Comparison of ENCODE assay signal across 17 cellular contexts in genomic region chr19:31296741-31297390, GRCh38. TPM values are rescaled to one million over a fixed set of nuclear protein-coding genes. Genes with fewer than 3 reads are reported as not detected.
DNase-seq lines count a peak whose midpoint lies in the region; ATAC-seq, FAIRE-seq and TF ChIP-seq lines count a peak whose summit lies in the region.
"Had no signal": no experiment of that assay in that cellular context is flagged by ENCODE, and none has a peak within 500 bp of the region (broad histone marks: within the 10 kb centered on the region; RNA-seq: fewer than 3 reads in every experiment).

No MANE protein-coding gene starts in this region.

- H2BK15ac ChIP-seq in IMR-90 (ENCODE audit: low read depth, low read length) = no peak overlapping the region

- H3K56ac ChIP-seq in IMR-90 (ENCODE audit: extremely low read depth, insufficient read depth, low read length) = no peak overlapping the region

- H3K27me3 ChIP-seq in right atrium auricular region (no peaks in the 10 kb centered on the region), IMR-90 (ENCODE audit: control insufficient read depth, insufficient read depth, low read length) (no peaks in the 10 kb centered on the region), sigmoid colon (no peaks in the 10 kb centered on the region)
- H3K27me3 ChIP-seq: BLaER1 had no signal

- H3K14ac ChIP-seq in IMR-90 (replicated peaks; ENCODE audit: low read depth, low read length) = no peak overlapping the region

- H3K79me1 ChIP-seq in IMR-90 (ENCODE audit: low read depth in 1 of 2, low read length in 2 of 2) = peaks cover 50 to 90% of the 10 kb centered on the region in 2 experiments

- no peak overlapping the region for H3K9ac ChIP-seq in IMR-90 (ENCODE audit: low read depth, low read length)
- H3K9ac ChIP-seq: BLaER1 had no signal

- peaks cover 83% of the 10 kb centered on the region for H4K20me1 ChIP-seq in IMR-90 (ENCODE audit: insufficient read depth, low read length)

- intact Hi-C loops in cardiac septum (cut with DNase I) (no loop called here), IMR-90 (cut with micrococcal nuclease) (no loop called here), sigmoid colon (cut with DNase I) (no loop called here)

- no peak overlapping the region for H2BK20ac ChIP-seq in IMR-90 (ENCODE audit: low read depth, low read length)

- no peak overlapping the region for H2BK5ac ChIP-seq in IMR-90 (ENCODE audit: low read depth, low read length, poor library complexity, severe bottlenecking)

- H3K36me3 ChIP-seq in right atrium auricular region (no peaks in the 10 kb centered on the region), IMR-90 (ENCODE audit: control insufficient read depth, insufficient read depth, low read length) (peaks cover 14% of the 10 kb centered on the region), sigmoid colon (no peaks in the 10 kb centered on the region)
- H3K36me3 ChIP-seq: BLaER1 had no signal

- H4K91ac ChIP-seq in IMR-90 (ENCODE audit: insufficient read depth, low read depth, low read length) = no peak overlapping the region

- BruUV-seq in IMR-90 (replicated peaks; lab: Mats Ljungman, UMichigan) = no TSS peak

- ATAC-seq in IMR-90 (ENCODE audit: low read depth) = no peak
- ATAC-seq: CD8-positive, alpha-beta T cell had no signal

- no peak overlapping the region for H2AK9ac ChIP-seq in IMR-90 (replicated peaks; ENCODE audit: low read depth, low read length, poor library complexity)

- no peak for FAIRE-seq in RCC 7860 (lab: Jason Lieb, UNC)
- FAIRE-seq: GM19239, H1 had no signal

- no peak overlapping the region for H3K4me3 ChIP-seq in right atrium auricular region
- H3K4me3 ChIP-seq in IMR-90 (ENCODE audit: insufficient read depth, low read depth, low read length) = no peak overlapping the region
- no peak overlapping the region for H3K4me3 ChIP-seq in sigmoid colon
- H3K4me3 ChIP-seq: BLaER1 had no signal

- no peak overlapping the region for H3K4me2 ChIP-seq in IMR-90 (ENCODE audit: low read depth, low read length)
- H3K4me2 ChIP-seq: BLaER1 had no signal

- no peak overlapping the region; a peak in 1 of 4 replicates for H4K8ac ChIP-seq in IMR-90 (ENCODE audit: low read depth in 2 of 2, low read length in 2 of 2)

- no peak overlapping the region for H3K4ac ChIP-seq in IMR-90 (ENCODE audit: low read depth, low read length)

- POLR2A ChIA-PET in IMR-90 (lab: Charles Lee; ENCODE audit: unreplicated experiment) = no interaction called here

- TF ChIP-seq POLR2A in IMR-90 (IDR thresholded peaks at IDR 0.05; ENCODE audit: low read depth, low read length) (no peak), sigmoid colon (IDR thresholded peaks at IDR 0.05) (no peak)

- H2BK120ac ChIP-seq in IMR-90 (ENCODE audit: low read depth, low read length) = no peak overlapping the region

- dilution Hi-C loops in IMR-90 (cut with HindIII; ENCODE audit: low sequenced_read_pairs, unreplicated experiment) = no loop called here

- no peak overlapping the region for H2AK5ac ChIP-seq in IMR-90 (ENCODE audit: low read depth, low read length)

- peak; percentile 51 for DNase-seq in cardiac septum (ENCODE audit: low spot score)
- no peak for DNase-seq in right atrium auricular region (ENCODE audit: low spot score)
- DNase-seq in IMR-90 = no peak
- DNase-seq in mesenteric fat pad (ENCODE audit: low spot score) = peak; percentile 57
- peak; percentile 52 for DNase-seq in sigmoid colon
- no peak for DNase-seq in anterior cingulate cortex (lab: John Stamatoyannopoulos, UW)
- DNase-seq in GM19238 (ENCODE audit: insufficient read length, low spot score) = no peak
- no peak for DNase-seq in RCC 7860 (ENCODE audit: low spot score)
- DNase-seq: 8988T; Calu3; CD8-positive, alpha-beta T cell; DMS79 treated with DMSO at 0.1 percent for 48 hours; GF-D8; H9 had no signal

- H2AFZ ChIP-seq in IMR-90 (replicated peaks; ENCODE audit: low read length, poor library complexity) = peak overlapping the region; percentile 40

- H3K27ac ChIP-seq in right atrium auricular region (no peak overlapping the region), IMR-90 (ENCODE audit: insufficient read depth, low read length) (no peak overlapping the region), sigmoid colon (no peak overlapping the region)
- H3K27ac ChIP-seq: BLaER1 had no signal

- CTCF ChIA-PET in IMR-90 (lab: Yijun Ruan, JAX) = interaction anchor here (0.5 kb wide), 1 partner anchor 1393 kb away, joined by 4 read pairs; no protein-coding TSS in a partner anchor

- no peak for TF ChIP-seq EP300 in sigmoid colon (IDR thresholded peaks at IDR 0.05)

- H4K5ac ChIP-seq in IMR-90 (ENCODE audit: low read depth, low read length) = no peak overlapping the region

- TF ChIP-seq CTCF in right atrium auricular region (IDR thresholded peaks at IDR 0.05) (no peak), IMR-90 (conservative IDR thresholded peaks at IDR 0.05; ENCODE audit: low read depth, low read length) (no peak), sigmoid colon (IDR thresholded peaks at IDR 0.05) (no peak)

- no peak overlapping the region for H3K18ac ChIP-seq in IMR-90 (ENCODE audit: low read depth, low read length)

- no peaks in the 10 kb centered on the region for H3K9me3 ChIP-seq in right atrium auricular region
- no peaks in the 10 kb centered on the region for H3K9me3 ChIP-seq in IMR-90 (ENCODE audit: control insufficient read depth, insufficient read depth, low read length)
- no peaks in the 10 kb centered on the region for H3K9me3 ChIP-seq in sigmoid colon
- H3K9me3 ChIP-seq: BLaER1 had no signal

- in situ Hi-C loops in IMR-90 (cut with MboI; ENCODE audit: low sequenced_read_pairs) = no loop called here

- 92% methylated on average over 2 of the region's 10 CpGs; no CpG with 5 or more reads in 1 of the 2 experiments for WGBS in IMR-90 (ENCODE audit: extremely low coverage in 2 of 2, insufficient read length in 1 of 2), 2 experiments
- WGBS in sigmoid colon, 2 donors = 86% methylated on average over 10 of the region's 10 CpGs

- TF ChIP-seq RAD21 in IMR-90 (IDR thresholded peaks at IDR 0.05; ENCODE audit: low read length) = no peak

- no peak overlapping the region for H3K23ac ChIP-seq in IMR-90 (ENCODE audit: low read depth, low read length)

- H3K4me1 ChIP-seq in right atrium auricular region (no peaks in the 10 kb centered on the region), IMR-90 (ENCODE audit: control insufficient read depth, insufficient read depth, low read length) (0 out of 2 replicates have a peak, but pooled peaks cover 2% of the 10 kb centered on the region), sigmoid colon (peaks cover 0 to 9% (median 4%) of the 10 kb centered on the region in 4 donors)
- H3K4me1 ChIP-seq: BLaER1 had no signal

- H3K9me1 ChIP-seq in IMR-90 (ENCODE audit: insufficient read depth, low read length) = peaks cover 23% of the 10 kb centered on the region

TF ChIP-seq in IMR-90, 13 proteins besides CTCF, POLR2A, EP300 and RAD21:
- no peak for TF ChIP-seq CEBPB (IDR thresholded peaks at IDR 0.05; ENCODE audit: low read depth, low read length)
- no peak for TF ChIP-seq RCOR1 (IDR thresholded peaks at IDR 0.05; ENCODE audit: insufficient replicate concordance, low read length)
- no peak for TF ChIP-seq MAFK (IDR thresholded peaks at IDR 0.05; ENCODE audit: low read depth, low read length)
- TF ChIP-seq MAZ (IDR thresholded peaks at IDR 0.05; ENCODE audit: borderline replicate concordance, low read depth, low read length) = no peak
- TF ChIP-seq USF2 (IDR thresholded peaks at IDR 0.05; ENCODE audit: low read depth, low read length) = no peak
- no peak for TF ChIP-seq CHD1 (IDR thresholded peaks at IDR 0.05; ENCODE audit: low read depth, low read length)
- no peak for TF ChIP-seq NFE2L2 (IDR thresholded peaks at IDR 0.05; ENCODE audit: low read depth, low read length)
- TF ChIP-seq FOS (IDR thresholded peaks at IDR 0.05; ENCODE audit: low read depth, low read length) = no peak
- TF ChIP-seq ELK1 (IDR thresholded peaks at IDR 0.05; ENCODE audit: borderline replicate concordance, low read depth, low read length) = no peak
- TF ChIP-seq SMC3 (IDR thresholded peaks at IDR 0.05; ENCODE audit: low read depth, low read length) = no peak
- no peak for TF ChIP-seq MXI1 (IDR thresholded peaks at IDR 0.05; ENCODE audit: borderline replicate concordance, low read depth, low read length)
- no peak for TF ChIP-seq BHLHE40 (IDR thresholded peaks at IDR 0.05; ENCODE audit: low read depth, low read length)
- no peak for TF ChIP-seq RFX5 (IDR thresholded peaks at IDR 0.05; ENCODE audit: low read depth, low read length)

RNA-seq across cellular contexts. Expression of gene TSHZ3, which starts 52.4 kb away (rescaled TPM):
- total RNA-seq in cardiac septum (5.2 TPM), right atrium auricular region (1 to 10 TPM; 3.9 to 5.6 TPM), IMR-90 (2012; rRNA removed) (7.8 and 8.1 TPM in 2 replicates), mesenteric fat pad (12.6 TPM), sigmoid colon (10 to 100 TPM; 16.1 to 27.7 (median 21.2) TPM)
- polyA plus RNA-seq in IMR-90 (2012; rRNA removed) (12.6 and 13.0 TPM in 2 replicates), sigmoid colon (1 to 10 TPM in 2 of 3 donors, under 1 TPM in 1; 0.46 to 2.6 (median 1.2) TPM)
- 5.5 and 10.2 TPM in 2 replicates for polyA plus RNA-seq in IMR-90 (2012; cell fraction: cytosol; rRNA removed)
- polyA plus RNA-seq in IMR-90 (2012; cell fraction: nucleus; rRNA removed; ENCODE audit: low replicate concordance) = 29.6 and 33.4 TPM in 2 replicates
- total RNA-seq: Calu3; CD8-positive, alpha-beta T cell had no signal

Comparison
In these comparisons a context has a peak if more than half of its experiments do, and no peak if none do; other contexts are left out.
1. DNase-seq: peak in cardiac septum (single experiment), mesenteric fat pad (single experiment) and sigmoid colon (single experiment); none in right atrium auricular region (single experiment), IMR-90 (single experiment), anterior cingulate cortex (0 of 58), GM19238 (single experiment) and RCC 7860 (single experiment).